2 cellular contexts compared by ENCODE assay signal in genomic region chr4:113634081-113634969, GRCh38.
TF ChIP-seq lines count a peak whose summit lies in the region.

No MANE protein-coding gene starts in this region.

TF ChIP-seq in liver, 16 proteins besides CTCF, POLR2A, EP300 and RAD21 (continued from another document):
- TF ChIP-seq, protein P1, sequence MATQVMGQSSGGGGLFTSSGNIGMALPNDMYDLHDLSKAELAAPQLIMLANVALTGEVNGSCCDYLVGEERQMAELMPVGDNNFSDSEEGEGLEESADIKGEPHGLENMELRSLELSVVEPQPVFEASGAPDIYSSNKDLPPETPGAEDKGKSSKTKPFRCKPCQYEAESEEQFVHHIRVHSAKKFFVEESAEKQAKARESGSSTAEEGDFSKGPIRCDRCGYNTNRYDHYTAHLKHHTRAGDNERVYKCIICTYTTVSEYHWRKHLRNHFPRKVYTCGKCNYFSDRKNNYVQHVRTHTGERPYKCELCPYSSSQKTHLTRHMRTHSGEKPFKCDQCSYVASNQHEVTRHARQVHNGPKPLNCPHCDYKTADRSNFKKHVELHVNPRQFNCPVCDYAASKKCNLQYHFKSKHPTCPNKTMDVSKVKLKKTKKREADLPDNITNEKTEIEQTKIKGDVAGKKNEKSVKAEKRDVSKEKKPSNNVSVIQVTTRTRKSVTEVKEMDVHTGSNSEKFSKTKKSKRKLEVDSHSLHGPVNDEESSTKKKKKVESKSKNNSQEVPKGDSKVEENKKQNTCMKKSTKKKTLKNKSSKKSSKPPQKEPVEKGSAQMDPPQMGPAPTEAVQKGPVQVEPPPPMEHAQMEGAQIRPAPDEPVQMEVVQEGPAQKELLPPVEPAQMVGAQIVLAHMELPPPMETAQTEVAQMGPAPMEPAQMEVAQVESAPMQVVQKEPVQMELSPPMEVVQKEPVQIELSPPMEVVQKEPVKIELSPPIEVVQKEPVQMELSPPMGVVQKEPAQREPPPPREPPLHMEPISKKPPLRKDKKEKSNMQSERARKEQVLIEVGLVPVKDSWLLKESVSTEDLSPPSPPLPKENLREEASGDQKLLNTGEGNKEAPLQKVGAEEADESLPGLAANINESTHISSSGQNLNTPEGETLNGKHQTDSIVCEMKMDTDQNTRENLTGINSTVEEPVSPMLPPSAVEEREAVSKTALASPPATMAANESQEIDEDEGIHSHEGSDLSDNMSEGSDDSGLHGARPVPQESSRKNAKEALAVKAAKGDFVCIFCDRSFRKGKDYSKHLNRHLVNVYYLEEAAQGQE (IDR thresholded peaks at IDR 0.05) = peak; percentile 94
- TF ChIP-seq NR2F2 (IDR thresholded peaks at IDR 0.05) = no peak
- TF ChIP-seq FOXA2 (IDR thresholded peaks at IDR 0.05) = no peak
- TF ChIP-seq EGR1 (IDR thresholded peaks at IDR 0.05; ENCODE audit: low read depth in 2 of 2) = no peak
- peak; percentile 6 for TF ChIP-seq HNF4G (IDR thresholded peaks at IDR 0.05)

TF ChIP-seq in HepG2, 621 proteins besides CTCF, POLR2A, EP300 and RAD21 (continued from another document):
- TF ChIP-seq PRMT3 (CRISPR knock-in tag; IDR thresholded peaks at IDR 0.05; ENCODE audit: borderline replicate concordance, low read depth) = no peak
- no peak for TF ChIP-seq CBFB (CRISPR knock-in tag; IDR thresholded peaks at IDR 0.05)
- no peak for TF ChIP-seq DMAP1 (CRISPR knock-in tag; IDR thresholded peaks at IDR 0.05)
- TF ChIP-seq CAMTA2 (CRISPR knock-in tag; IDR thresholded peaks at IDR 0.05; ENCODE audit: borderline replicate concordance) = no peak
TF ChIP-seq in HepG2: peak in this region for 0.
